In the genomic region with DNA sequence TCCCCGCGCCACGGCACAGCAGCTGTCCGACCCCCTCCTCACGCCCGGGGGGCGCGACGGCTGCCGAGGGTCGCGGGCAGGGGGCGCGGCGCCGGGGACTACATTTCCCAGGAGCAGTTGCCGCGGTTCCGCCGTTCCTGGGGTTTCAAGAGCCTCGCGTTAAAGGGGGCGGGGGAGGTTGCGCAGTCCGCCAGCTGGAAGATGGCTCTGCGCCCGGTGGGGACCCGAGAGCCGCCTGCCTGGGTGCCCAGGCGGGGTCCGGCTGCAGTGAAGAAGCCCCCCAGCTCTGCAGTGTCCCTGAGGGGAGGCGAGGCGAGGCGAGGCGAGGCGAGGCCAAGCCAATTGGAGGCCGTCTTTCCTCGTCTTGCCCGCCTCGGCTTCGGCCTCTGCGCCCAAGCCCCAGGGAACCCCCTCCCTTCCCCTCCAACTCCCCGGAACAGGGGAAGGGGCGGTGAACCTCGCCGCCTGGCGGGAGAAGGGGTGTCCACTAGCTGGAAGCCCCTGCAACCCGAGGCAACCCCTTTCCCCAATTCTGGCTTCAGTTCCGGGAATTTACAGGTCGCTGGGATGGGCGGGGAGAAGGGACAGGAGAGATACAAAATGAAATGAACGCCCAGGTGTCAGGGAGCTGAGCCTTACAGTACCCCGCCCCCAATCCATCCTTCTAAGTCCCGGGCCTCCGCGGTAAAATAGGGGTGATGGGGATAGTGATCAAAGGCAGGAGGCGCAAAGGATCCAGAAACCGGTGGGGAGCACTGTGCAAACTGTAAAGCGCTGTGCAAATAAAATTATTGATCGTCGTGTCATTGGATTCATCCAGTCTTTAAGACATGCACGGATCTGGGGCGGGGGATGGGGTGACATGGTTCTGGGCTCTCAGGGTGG, we compare ENCODE assay signal across 1 cellular context.
TF ChIP-seq lines count a peak whose summit lies in the region.

No MANE protein-coding gene starts in this region.

TF ChIP-seq in HepG2, 621 proteins besides CTCF, POLR2A, EP300 and RAD21 (continued from another document):
- TF ChIP-seq, protein P1, sequence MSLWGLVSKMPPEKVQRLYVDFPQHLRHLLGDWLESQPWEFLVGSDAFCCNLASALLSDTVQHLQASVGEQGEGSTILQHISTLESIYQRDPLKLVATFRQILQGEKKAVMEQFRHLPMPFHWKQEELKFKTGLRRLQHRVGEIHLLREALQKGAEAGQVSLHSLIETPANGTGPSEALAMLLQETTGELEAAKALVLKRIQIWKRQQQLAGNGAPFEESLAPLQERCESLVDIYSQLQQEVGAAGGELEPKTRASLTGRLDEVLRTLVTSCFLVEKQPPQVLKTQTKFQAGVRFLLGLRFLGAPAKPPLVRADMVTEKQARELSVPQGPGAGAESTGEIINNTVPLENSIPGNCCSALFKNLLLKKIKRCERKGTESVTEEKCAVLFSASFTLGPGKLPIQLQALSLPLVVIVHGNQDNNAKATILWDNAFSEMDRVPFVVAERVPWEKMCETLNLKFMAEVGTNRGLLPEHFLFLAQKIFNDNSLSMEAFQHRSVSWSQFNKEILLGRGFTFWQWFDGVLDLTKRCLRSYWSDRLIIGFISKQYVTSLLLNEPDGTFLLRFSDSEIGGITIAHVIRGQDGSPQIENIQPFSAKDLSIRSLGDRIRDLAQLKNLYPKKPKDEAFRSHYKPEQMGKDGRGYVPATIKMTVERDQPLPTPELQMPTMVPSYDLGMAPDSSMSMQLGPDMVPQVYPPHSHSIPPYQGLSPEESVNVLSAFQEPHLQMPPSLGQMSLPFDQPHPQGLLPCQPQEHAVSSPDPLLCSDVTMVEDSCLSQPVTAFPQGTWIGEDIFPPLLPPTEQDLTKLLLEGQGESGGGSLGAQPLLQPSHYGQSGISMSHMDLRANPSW (CRISPR knock-in tag; IDR thresholded peaks at IDR 0.05; ENCODE audit: borderline replicate concordance), result 0 out of 2 replicates have a peak, but pooled peaks have one; percentile 1
- TF ChIP-seq JUND (CRISPR knock-in tag; IDR thresholded peaks at IDR 0.05) (no peak), ATF7-NPFF (CRISPR knock-in tag; IDR thresholded peaks at IDR 0.05; ENCODE audit: low read depth) (no peak; the same call in 1 of the 2 replicates), PAX8 (CRISPR knock-in tag; IDR thresholded peaks at IDR 0.05; ENCODE audit: borderline replicate concordance) (no peak), ETV5 (CRISPR knock-in tag; IDR thresholded peaks at IDR 0.05; ENCODE audit: borderline replicate concordance) (no peak; the same call in 1 of the 2 replicates), SIX1 (CRISPR knock-in tag; IDR thresholded peaks at IDR 0.05; ENCODE audit: borderline replicate concordance) (no peak), FOXP1 (IDR thresholded peaks at IDR 0.05) (no peak), FOXP1 (CRISPR knock-in tag; IDR thresholded peaks at IDR 0.05) (no peak), SAP130 (CRISPR knock-in tag; IDR thresholded peaks at IDR 0.05; ENCODE audit: low read depth) (peak; percentile 48; the same call in 1 of the 2 replicates), ZNF484 (CRISPR knock-in tag; IDR thresholded peaks at IDR 0.05; ENCODE audit: borderline replicate concordance, low read depth) (no peak), FIP1L1 (IDR thresholded peaks at IDR 0.05; ENCODE audit: borderline replicate concordance, insufficient read depth, low read depth, low read length) (no peak), ZNF878 (CRISPR knock-in tag; IDR thresholded peaks at IDR 0.05) (0 out of 2 replicates have a peak, but pooled peaks have one; percentile 12), ZNF224 (CRISPR knock-in tag; IDR thresholded peaks at IDR 0.05) (no peak; the same call in 1 of the 2 replicates), ZNF34 (CRISPR knock-in tag; IDR thresholded peaks at IDR 0.05; ENCODE audit: borderline replicate concordance) (no peak), ZNF572 (CRISPR knock-in tag; IDR thresholded peaks at IDR 0.05) (no peak), RBM39 (IDR thresholded peaks at IDR 0.05; ENCODE audit: low read depth, low read length, poor library complexity, severe bottlenecking) (no peak), RXRA (CRISPR knock-in tag; IDR thresholded peaks at IDR 0.05) (peak; percentile 51; the same call in 1 of the 2 replicates)
- TF ChIP-seq, protein P2, sequence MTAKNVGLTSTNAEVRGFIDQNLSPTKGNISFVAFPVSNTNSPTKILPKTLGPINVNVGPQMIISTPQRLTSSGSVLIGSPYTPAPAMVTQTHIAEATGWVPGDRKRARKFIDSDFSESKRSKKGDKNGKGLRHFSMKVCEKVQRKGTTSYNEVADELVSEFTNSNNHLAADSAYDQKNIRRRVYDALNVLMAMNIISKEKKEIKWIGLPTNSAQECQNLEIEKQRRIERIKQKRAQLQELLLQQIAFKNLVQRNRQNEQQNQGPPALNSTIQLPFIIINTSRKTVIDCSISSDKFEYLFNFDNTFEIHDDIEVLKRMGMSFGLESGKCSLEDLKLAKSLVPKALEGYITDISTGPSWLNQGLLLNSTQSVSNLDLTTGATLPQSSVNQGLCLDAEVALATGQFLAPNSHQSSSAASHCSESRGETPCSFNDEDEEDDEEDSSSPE (CRISPR knock-in tag; IDR thresholded peaks at IDR 0.05), result no peak
